In the genomic region with DNA sequence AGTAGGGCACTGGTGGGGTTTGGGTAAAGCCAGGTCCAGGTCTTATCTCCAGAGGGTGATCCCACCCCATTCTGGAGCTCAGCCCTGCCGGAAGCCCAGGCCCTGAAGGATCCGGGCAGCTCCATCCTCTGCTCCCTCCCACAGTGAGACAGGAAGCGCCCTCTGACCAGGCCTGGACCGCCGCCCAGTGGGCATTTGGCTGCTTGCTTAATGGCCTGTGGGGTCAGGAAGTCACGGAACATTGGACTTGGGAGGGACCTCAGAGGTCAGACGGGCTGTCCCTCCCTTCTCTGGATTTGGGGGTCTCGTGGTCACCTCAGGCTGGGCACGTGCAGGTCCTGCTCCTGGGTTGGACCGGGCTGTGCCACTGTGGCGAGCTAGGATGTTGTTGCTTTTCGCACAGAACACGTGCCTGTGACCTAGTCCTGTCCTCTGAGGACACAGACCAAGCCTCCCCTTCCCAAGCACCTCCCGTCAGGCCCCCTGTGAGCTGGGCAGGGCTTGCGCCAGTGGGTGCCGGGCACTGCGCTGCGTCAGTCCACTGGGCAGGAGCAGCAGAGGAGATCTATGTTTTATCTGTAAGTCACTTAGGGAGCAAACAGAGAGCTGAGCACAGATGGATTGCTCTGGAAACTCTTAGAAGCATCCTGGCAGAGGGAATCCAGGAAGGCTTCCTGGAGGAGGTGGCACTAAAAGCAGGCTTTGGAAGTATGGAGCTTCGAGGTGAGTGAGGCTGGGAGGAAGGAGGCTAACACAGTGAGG, we compare ENCODE assay signal across 9 cellular contexts. TPM values are rescaled to one million over a fixed set of nuclear protein-coding genes. Genes with fewer than 3 reads are reported as not detected.
DNase-seq lines count a peak whose midpoint lies in the region; ATAC-seq and TF ChIP-seq lines count a peak whose summit lies in the region.
"Had no signal": no experiment of that assay in that cellular context is flagged by ENCODE, and none has a peak within 500 bp of the region (broad histone marks: within the 10 kb centered on the region; RNA-seq: fewer than 3 reads in every experiment).

No MANE protein-coding gene starts in this region.

- peak; percentile 71 to 84 for ATAC-seq in right cardiac atrium
- peak; percentile 75 for ATAC-seq in sciatic nerve
- ATAC-seq in GM19463 (IDR thresholded peaks at IDR 0.05; ENCODE audit: unreplicated experiment) = no peak
- ATAC-seq in GM21360 (IDR thresholded peaks at IDR 0.05; ENCODE audit: unreplicated experiment) = no peak
- ATAC-seq in foreskin keratinocyte = no peak
- no peak for ATAC-seq in GM18505 (IDR thresholded peaks at IDR 0.05; ENCODE audit: unreplicated experiment)

- intact Hi-C loops in right cardiac atrium (cut with DNase I) = no loop called here
- intact Hi-C loops in sciatic nerve (cut with DNase I) = no loop called here

- WGBS in right cardiac atrium = 58% methylated on average over 19 of the region's 19 CpGs

- DNase-seq in EL (peak; percentile 61), WERI-Rb-1 (no peak), right cardiac atrium (peak; percentile 89 to 95 (median 94)), sciatic nerve (ENCODE audit: low spot score) (peak; percentile 84), foreskin keratinocyte (no peak)
- DNase-seq: activated CD4-positive, alpha-beta T cell treated with anti-CD3 and anti-CD28 coated beads, Interleukin-2, amount 50 U/mL, for 4 hours had no signal

- H3K4me1 ChIP-seq in right cardiac atrium (ENCODE audit: control insufficient read depth, insufficient read depth, low read length) = peaks cover 25% of the 10 kb centered on the region
- H3K4me1 ChIP-seq in foreskin keratinocyte = no peaks in the 10 kb centered on the region

- TF ChIP-seq CTCF in WERI-Rb-1 (IDR thresholded peaks at IDR 0.05; ENCODE audit: low read depth, low read length) (no peak), foreskin keratinocyte (conservative IDR thresholded peaks at IDR 0.05) (no peak)

- peaks cover 4% of the 10 kb centered on the region; the same call in 1 of the 2 replicates for H3K36me3 ChIP-seq in WERI-Rb-1

- H3K4me3 ChIP-seq in WERI-Rb-1 (ENCODE audit: low read depth, low read length) (no peak overlapping the region), right cardiac atrium (ENCODE audit: low read length) (no peak overlapping the region)

- peak overlapping the region; percentile 84; the same call in 1 of the 2 replicates for H3K27ac ChIP-seq in WERI-Rb-1
- H3K27ac ChIP-seq in right cardiac atrium (ENCODE audit: low read length) = peak overlapping the region; percentile 26
- H3K27ac ChIP-seq in foreskin keratinocyte = no peak overlapping the region

- H3K27me3 ChIP-seq in WERI-Rb-1 (ENCODE audit: insufficient read depth, low read depth, severe bottlenecking) (no peaks in the 10 kb centered on the region), right cardiac atrium (ENCODE audit: control insufficient read depth, insufficient read depth) (no peaks in the 10 kb centered on the region), foreskin keratinocyte (peaks cover 8% of the 10 kb centered on the region)

- TF ChIP-seq POLR2A in GM18505 (IDR thresholded peaks at IDR 0.05; ENCODE audit: borderline replicate concordance, extremely low read depth, insufficient read depth, insufficient read length) = no peak

- H3K9me3 ChIP-seq in WERI-Rb-1 (ENCODE audit: severe bottlenecking) (no peaks in the 10 kb centered on the region), right cardiac atrium (ENCODE audit: control insufficient read depth, low read length) (no peaks in the 10 kb centered on the region)

RNA-seq across cellular contexts. Expression of gene GSE1, which starts 49.4 kb away (rescaled TPM):
- total RNA-seq in right cardiac atrium (10 to 100 TPM; 70.8 to 99.8 (median 92.5) TPM), sciatic nerve (97.3 TPM), foreskin keratinocyte (5.9 and 8.2 TPM in 2 replicates)
- polyA plus RNA-seq in right cardiac atrium (40.3 TPM), foreskin keratinocyte (1.9 and 2.1 TPM in 2 replicates)

Comparison
In these comparisons a context has a peak if more than half of its experiments do, and no peak if none do; other contexts are left out.
1. DNase-seq: peak in EL (single experiment), right cardiac atrium (3 of 3) and sciatic nerve (single experiment); none in WERI-Rb-1 (single experiment) and foreskin keratinocyte (0 of 2).
2. ATAC-seq: peak in right cardiac atrium (2 of 2) and sciatic nerve (single experiment); none in GM19463 (single experiment), GM21360 (single experiment), foreskin keratinocyte (single experiment) and GM18505 (single experiment).